Comparison of ENCODE assay signal across 11 cellular contexts in the genomic region with DNA sequence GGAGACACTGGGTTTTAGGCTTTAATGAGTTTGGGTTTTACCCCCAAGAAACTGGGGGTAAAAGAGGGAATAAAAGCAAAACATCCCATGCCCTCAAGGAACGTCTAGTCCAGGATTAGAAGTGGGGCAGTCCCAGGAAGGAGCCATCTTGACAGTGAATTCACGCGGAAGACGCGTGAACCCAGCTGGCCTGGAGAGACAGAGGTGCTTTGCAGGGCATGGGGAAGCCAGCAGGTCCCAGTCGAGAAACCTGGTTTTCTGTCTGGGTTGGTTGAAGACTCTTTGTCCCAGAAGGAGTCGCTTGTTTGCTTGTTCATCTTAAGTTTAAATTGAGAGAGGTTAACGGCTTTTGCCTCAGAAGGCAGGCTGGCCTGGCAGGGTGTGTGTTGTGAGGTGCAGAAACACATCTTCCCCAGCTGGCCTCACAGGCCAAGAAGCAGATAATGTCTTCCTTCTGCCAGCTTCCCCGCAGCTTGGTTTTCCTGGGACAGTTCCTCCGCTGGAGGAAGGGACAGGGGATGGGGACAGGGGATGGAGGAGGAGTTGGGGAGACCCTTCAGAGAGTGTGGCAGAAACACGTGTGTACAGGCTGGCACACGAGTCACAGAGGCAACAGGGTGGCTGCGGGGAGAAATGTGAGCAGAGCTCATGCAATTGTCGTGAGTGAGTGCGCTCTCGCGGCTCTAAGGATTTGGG. TPM values are rescaled to one million over a fixed set of nuclear protein-coding genes. Genes with fewer than 3 reads are reported as not detected.
A peak's percentile ranks its signal among the peaks of the same experiment; 100 is the strongest.
DNase-seq lines count a peak whose midpoint lies in the region; ATAC-seq and TF ChIP-seq lines count a peak whose summit lies in the region.
"Had no signal": no experiment of that assay in that cellular context is flagged by ENCODE, and none has a peak within 500 bp of the region (broad histone marks: within the 10 kb centered on the region; RNA-seq: fewer than 3 reads in every experiment).

No MANE protein-coding gene starts in this region.

- H3K4me1 ChIP-seq in heart right ventricle (peaks cover 21 to 63% (median 44%) of the 10 kb centered on the region in 9 donors), endocrine pancreas (ENCODE audit: control insufficient read depth, insufficient read depth, low read length) (no peaks in the 10 kb centered on the region), urinary bladder (ENCODE audit: insufficient read depth) (no peaks in the 10 kb centered on the region)

- ATAC-seq in heart right ventricle (peak in 2 of 8 donors; percentile 4), Right ventricle myocardium superior (ENCODE audit: poor library complexity) (no peak)

- WGBS in heart right ventricle, 2 donors, result 47 to 56% methylated on average over 17 of the region's 17 CpGs
- 38% methylated on average over 17 of the region's 17 CpGs for WGBS in urinary bladder

- H3K27me3 Mint-ChIP-seq in osteocyte (ENCODE audit: unreplicated experiment) (no peaks in the 10 kb centered on the region), endothelial cell (ENCODE audit: unreplicated experiment) (peaks cover 12% of the 10 kb centered on the region)

- intact Hi-C loops in heart right ventricle (cut with DNase I) (loop anchor here in 2 of 10 donors (5.0 kb wide), 2 partner anchors 114 to 119 kb away; no protein-coding TSS in a partner anchor), Right ventricle myocardium superior (cut with DNase I) (loop anchor here (10.0 kb wide), 1 partner anchor 117 kb away; no protein-coding TSS in a partner anchor)

- TF ChIP-seq CTCF in heart right ventricle (IDR thresholded peaks at IDR 0.05) (no peak), osteocyte (IDR thresholded peaks at IDR 0.05) (no peak), endothelial cell (IDR thresholded peaks at IDR 0.05; ENCODE audit: unreplicated experiment) (no peak)

- H3K36me3 ChIP-seq in heart right ventricle (no peaks in the 10 kb centered on the region), endocrine pancreas (ENCODE audit: control insufficient read depth, insufficient read depth, low read length) (no peaks in the 10 kb centered on the region), urinary bladder (ENCODE audit: insufficient read depth) (no peaks in the 10 kb centered on the region)

- H3K4me1 Mint-ChIP-seq in osteocyte (ENCODE audit: unreplicated experiment), result peaks cover 5% of the 10 kb centered on the region
- peaks cover 23% of the 10 kb centered on the region for H3K4me1 Mint-ChIP-seq in endothelial cell (ENCODE audit: unreplicated experiment)

- H3K27ac ChIP-seq in heart right ventricle (peak overlapping the region; percentile 50 to 80 (median 66)), urinary bladder (ENCODE audit: low read depth) (peak overlapping the region; percentile 82)

- peak overlapping the region; percentile 38 for H3K4me3 Mint-ChIP-seq in osteocyte (ENCODE audit: unreplicated experiment)
- H3K4me3 Mint-ChIP-seq in endothelial cell (ENCODE audit: unreplicated experiment), result no peak overlapping the region

- H3K9me3 ChIP-seq in heart right ventricle, result peaks cover 0 to 5% (median 0%) of the 10 kb centered on the region in 11 donors
- H3K9me3 ChIP-seq in endocrine pancreas (ENCODE audit: control insufficient read depth, low read length), result no peaks in the 10 kb centered on the region

- peak overlapping the region; percentile 23 for H3K9ac ChIP-seq in endocrine pancreas (ENCODE audit: control insufficient read depth, insufficient read depth, low read length)

- no peaks in the 10 kb centered on the region for H3K36me3 Mint-ChIP-seq in osteocyte (ENCODE audit: unreplicated experiment)
- H3K36me3 Mint-ChIP-seq in endothelial cell (ENCODE audit: low read depth, unreplicated experiment), result no peaks in the 10 kb centered on the region

- H3K27ac Mint-ChIP-seq in osteocyte (ENCODE audit: unreplicated experiment) (no peak overlapping the region), endothelial cell (ENCODE audit: unreplicated experiment) (no peak overlapping the region)

- DNase-seq in heart right ventricle (no peak), Right ventricle myocardium superior (no peak), osteocyte (ENCODE audit: extremely low spot score, unreplicated experiment) (no peak), endothelial cell (ENCODE audit: low spot score) (no peak), LoVo (ENCODE audit: low spot score) (no peak), NCI-H187 treated with DMSO at 0.1 percent for 48 hours (lab: John Stamatoyannopoulos, UW) (no peak)
- DNase-seq: midbrain, NCI-H1417 treated with DMSO at 0.1 percent for 48 hours, SIG-M5 had no signal

- H3K9me3 Mint-ChIP-seq in osteocyte (ENCODE audit: unreplicated experiment) (no peaks in the 10 kb centered on the region), endothelial cell (ENCODE audit: unreplicated experiment) (no peaks in the 10 kb centered on the region)

- H3K27me3 ChIP-seq in heart right ventricle (no peaks in the 10 kb centered on the region), endocrine pancreas (ENCODE audit: control insufficient read depth, insufficient read depth, low read length) (no peaks in the 10 kb centered on the region)

- H3K4me3 ChIP-seq in heart right ventricle (peak overlapping the region in 1 of 10 donors; percentile 6), endocrine pancreas (ENCODE audit: control insufficient read depth, insufficient read depth, low read length) (no peak overlapping the region), urinary bladder (ENCODE audit: low read depth, low read length) (no peak overlapping the region)

RNA-seq across cellular contexts. Expression of a gene that starts 18.5 kb away (rescaled TPM):
- total RNA-seq in heart right ventricle, result 10 to 100 TPM; 24.8 to 70.4 (median 52.8) TPM
- polyA plus RNA-seq in heart right ventricle, result 100 to 1,000 TPM in 1 of 2 donors, 10 to 100 TPM in 1; 52.3 to 109 TPM
- total RNA-seq in Right ventricle myocardium superior, result 51.9 TPM
- total RNA-seq in osteocyte, result 77.1 and 84.5 TPM in 2 replicates
- total RNA-seq in urinary bladder, result 215 TPM
- 554 TPM for polyA plus RNA-seq in urinary bladder
- total RNA-seq in endothelial cell (ENCODE audit: unreplicated experiment), result 67.2 TPM

RNA-seq across cellular contexts. Expression of a gene that starts 57.3 kb away (rescaled TPM):
- total RNA-seq in heart right ventricle (100 to 1,000 TPM; 163 to 480 (median 275) TPM), Right ventricle myocardium superior (238 TPM), osteocyte (0.13 and 0.31 TPM in 2 replicates), urinary bladder (61.8 TPM), endothelial cell (ENCODE audit: unreplicated experiment) (56.0 TPM)
- polyA plus RNA-seq in heart right ventricle (100 to 1,000 TPM; 104 to 254 TPM), urinary bladder (97.0 TPM)

Comparison
In these comparisons a context has a peak if more than half of its experiments do, and no peak if none do; other contexts are left out.
1. RNA of a gene that starts 57.3 kb away (total RNA-seq): 163 to 480 TPM in heart right ventricle, 238 TPM in Right ventricle myocardium superior (single experiment), 61.8 TPM in urinary bladder (single experiment) and 56.0 TPM in endothelial cell (single experiment); 0.13 to 0.31 TPM in osteocyte; every median in the first group is over 10 times any median in the second.